ENCODE assay signal across 18 cellular contexts in genomic region chr15:101435761-101436160, GRCh38. TPM values are rescaled to one million over a fixed set of nuclear protein-coding genes. Genes with fewer than 3 reads are reported as not detected.
DNase-seq lines count a peak whose midpoint lies in the region; TF ChIP-seq lines count a peak whose summit lies in the region.
"Had no signal": no experiment of that assay in that cellular context is flagged by ENCODE, and none has a peak within 500 bp of the region (broad histone marks: within the 10 kb centered on the region; RNA-seq: fewer than 3 reads in every experiment).

No MANE protein-coding gene starts in this region.

- no peaks in the 10 kb centered on the region for H3K36me3 ChIP-seq in testis (ENCODE audit: low read depth, missing control alignments)
- H3K36me3 ChIP-seq: BE2C had no signal

- H3K4me1 ChIP-seq in testis = peaks cover 40% of the 10 kb centered on the region
- H3K4me1 ChIP-seq: BE2C had no signal

- H3K27ac ChIP-seq in testis = peak overlapping the region; percentile 70 to 73
- H3K27ac ChIP-seq: HL-60 had no signal

- H3K9me3 ChIP-seq in testis = no peaks in the 10 kb centered on the region
- H3K9me3 ChIP-seq: BE2C, Caco-2 had no signal

- TF ChIP-seq POLR2A in testis (IDR thresholded peaks at IDR 0.05) = no peak

- no peak overlapping the region for H3K4me3 ChIP-seq in testis

- peaks cover 2% of the 10 kb centered on the region for H3K36me3 Mint-ChIP-seq in neural crest cell (ENCODE audit: low read depth)
- H3K36me3 Mint-ChIP-seq: CD4-positive, CD25-positive, alpha-beta regulatory T cell had no signal

- no peak overlapping the region for H3K4me3 Mint-ChIP-seq in neural crest cell
- H3K4me3 Mint-ChIP-seq: CD4-positive, CD25-positive, alpha-beta regulatory T cell; HFFc6 had no signal

- intact Hi-C loops in testis (cut with DNase I; ENCODE audit: low total_unique reads) = no loop called here

- no peak for TF ChIP-seq CTCF in neural crest cell (conservative IDR thresholded peaks at IDR 0.05)
- TF ChIP-seq CTCF in testis (IDR thresholded peaks at IDR 0.05) = no peak
- TF ChIP-seq CTCF in GM13977 (IDR thresholded peaks at IDR 0.05; ENCODE audit: extremely low read depth, insufficient read depth, missing control alignments) = no peak

- peaks cover 2% of the 10 kb centered on the region for H3K9me3 Mint-ChIP-seq in neural crest cell
- H3K9me3 Mint-ChIP-seq: CD4-positive, CD25-positive, alpha-beta regulatory T cell; HFFc6 had no signal

- peaks cover 18% of the 10 kb centered on the region for H3K4me1 Mint-ChIP-seq in neural crest cell
- H3K4me1 Mint-ChIP-seq: CD4-positive, CD25-positive, alpha-beta regulatory T cell had no signal

- in situ Hi-C loops in GM13977 (cut with MboI; ENCODE audit: low pct_unique_long_range_greater_than_20kb, low sequenced_read_pairs, unreplicated experiment) = no loop called here

- WGBS in testis, 2 donors = 85 to 94% methylated on average over 7 of the region's 7 CpGs

- H3K27me3 ChIP-seq in testis = no peaks in the 10 kb centered on the region
- H3K27me3 ChIP-seq: BE2C had no signal

- H3K27ac Mint-ChIP-seq in neural crest cell (ENCODE audit: unreplicated experiment) = peak overlapping the region; percentile 50
- H3K27ac Mint-ChIP-seq: CD4-positive, CD25-positive, alpha-beta regulatory T cell; HFFc6 had no signal

- DNase-seq in D341Med (ENCODE audit: low spot score) (peak; percentile 6), ecto neural progenitor cell (ENCODE audit: low spot score) (peak; percentile 16), neural crest cell (ENCODE audit: low read depth, low spot score) (no peak), testis (no peak), NCI-H2081 treated with DMSO at 0.1 percent for 48 hours (lab: John Stamatoyannopoulos, UW) (no peak), GM13977 (ENCODE audit: low spot score) (no peak)
- DNase-seq: ACHN; BE2C; C1 segment of cervical spinal cord; Caco-2; CD4-positive, CD25-positive, alpha-beta regulatory T cell; DMS79 treated with DMSO at 0.1 percent for 48 hours; GF-D8; GOT3; H7; HFFc6; IMR-90 had no signal

- H3K27me3 Mint-ChIP-seq in neural crest cell (ENCODE audit: low read depth) = no peaks in the 10 kb centered on the region

RNA-seq across cellular contexts. Expression of gene PCSK6, which starts 53.7 kb away (rescaled TPM):
- total RNA-seq in neural crest cell (4.5 and 5.4 TPM in 2 replicates), testis (100 to 1,000 TPM in 1 of 2 donors, 10 to 100 TPM in 1; 95.4 to 156 TPM)
- 43.9 TPM for polyA plus RNA-seq in testis (ENCODE audit: insufficient read depth, low read depth, low replicate concordance)
- total RNA-seq: HFFc6, IMR-90 had no signal
- polyA plus RNA-seq: IMR-90 had no signal

Comparison
In these comparisons a context has a peak if more than half of its experiments do, and no peak if none do; other contexts are left out.
1. DNase-seq: peak in D341Med (single experiment) and ecto neural progenitor cell (single experiment); none in neural crest cell (single experiment), testis (single experiment), NCI-H2081 treated with DMSO at 0.1 percent for 48 hours (single experiment) and GM13977 (single experiment).
2. RNA of gene PCSK6, which starts 53.7 kb away (total RNA-seq): 95.4 to 156 TPM in testis; 4.5 to 5.4 TPM in neural crest cell; every median in the first group is over 10 times any median in the second.